In genomic region chr5:95930541-95930940, GRCh38 we compare ENCODE assay signal across 18 cellular contexts.
"Had no signal": no experiment of that assay in that cellular context is flagged by ENCODE, and none has a peak within 500 bp of the region (broad histone marks: within the 10 kb centered on the region; RNA-seq: fewer than 3 reads in every experiment).

No MANE protein-coding gene starts in this region.

- H3K9me3 ChIP-seq: body of pancreas, esophagus squamous epithelium, prostate gland, thoracic aorta had no signal

- DNase-seq: activated CD4-positive, alpha-beta memory T cell treated with anti-CD3 and anti-CD28 coated beads, Interleukin-2, amount 10 ng/mL, durations not matched to agents 7 days and 5 days; activated CD4-positive, alpha-beta T cell treated with anti-CD3 and anti-CD28 coated beads for 4 hours; activated effector memory CD4-positive, alpha-beta T cell treated with anti-CD3 and anti-CD28 coated beads, Interleukin-2, amount 50 U/mL, for 16 hours; activated T-cell treated with anti-CD3 and anti-CD28 coated beads, Interleukin-2, amount 50 U/mL, for 4 hours; amniotic stem cell; body of pancreas; central memory CD4-positive, alpha-beta T cell; esophagus squamous epithelium; foreskin fibroblast; mesendoderm; occipital lobe; right cardiac atrium; stimulated activated naive CD8-positive, alpha-beta T cell treated with anti-CD3 and anti-CD28 coated beads, Interleukin-15, amount 100 ng/mL, for 72 hours; T-helper 17 cell had no signal

- H3K36me3 ChIP-seq: prostate gland had no signal

- H3K27ac ChIP-seq: coronary artery, esophagus squamous epithelium, prostate gland had no signal

- ATAC-seq: activated T-cell treated with anti-CD3 and anti-CD28 coated beads, Interleukin-2, amount 50 U/mL, for 4 hours; body of pancreas; natural killer cell treated with Interleukin-12 subunit alpha and Interleukin-12 subunit beta and Interleukin-15 and Interleukin-18, amount 100 ng/mL, for 72 hours; right cardiac atrium; stimulated activated naive CD8-positive, alpha-beta T cell treated with anti-CD3 and anti-CD28 coated beads, Interleukin-15, amount 100 ng/mL, for 72 hours; T-helper 17 cell had no signal

- H3K27me3 ChIP-seq: body of pancreas, esophagus squamous epithelium had no signal

- H3K4me3 ChIP-seq: body of pancreas, coronary artery, esophagus squamous epithelium, prostate gland, thoracic aorta had no signal

- H3K4me1 ChIP-seq: prostate gland had no signal
